1 cellular context compared by ENCODE assay signal in genomic region chr6:167668019-167668753, GRCh38.
TF ChIP-seq lines count a peak whose summit lies in the region.

No MANE protein-coding gene starts in this region.

TF ChIP-seq in HepG2, 621 proteins besides CTCF, POLR2A, EP300 and RAD21 (continued from another document and continues in another):
- TF ChIP-seq, protein P1, sequence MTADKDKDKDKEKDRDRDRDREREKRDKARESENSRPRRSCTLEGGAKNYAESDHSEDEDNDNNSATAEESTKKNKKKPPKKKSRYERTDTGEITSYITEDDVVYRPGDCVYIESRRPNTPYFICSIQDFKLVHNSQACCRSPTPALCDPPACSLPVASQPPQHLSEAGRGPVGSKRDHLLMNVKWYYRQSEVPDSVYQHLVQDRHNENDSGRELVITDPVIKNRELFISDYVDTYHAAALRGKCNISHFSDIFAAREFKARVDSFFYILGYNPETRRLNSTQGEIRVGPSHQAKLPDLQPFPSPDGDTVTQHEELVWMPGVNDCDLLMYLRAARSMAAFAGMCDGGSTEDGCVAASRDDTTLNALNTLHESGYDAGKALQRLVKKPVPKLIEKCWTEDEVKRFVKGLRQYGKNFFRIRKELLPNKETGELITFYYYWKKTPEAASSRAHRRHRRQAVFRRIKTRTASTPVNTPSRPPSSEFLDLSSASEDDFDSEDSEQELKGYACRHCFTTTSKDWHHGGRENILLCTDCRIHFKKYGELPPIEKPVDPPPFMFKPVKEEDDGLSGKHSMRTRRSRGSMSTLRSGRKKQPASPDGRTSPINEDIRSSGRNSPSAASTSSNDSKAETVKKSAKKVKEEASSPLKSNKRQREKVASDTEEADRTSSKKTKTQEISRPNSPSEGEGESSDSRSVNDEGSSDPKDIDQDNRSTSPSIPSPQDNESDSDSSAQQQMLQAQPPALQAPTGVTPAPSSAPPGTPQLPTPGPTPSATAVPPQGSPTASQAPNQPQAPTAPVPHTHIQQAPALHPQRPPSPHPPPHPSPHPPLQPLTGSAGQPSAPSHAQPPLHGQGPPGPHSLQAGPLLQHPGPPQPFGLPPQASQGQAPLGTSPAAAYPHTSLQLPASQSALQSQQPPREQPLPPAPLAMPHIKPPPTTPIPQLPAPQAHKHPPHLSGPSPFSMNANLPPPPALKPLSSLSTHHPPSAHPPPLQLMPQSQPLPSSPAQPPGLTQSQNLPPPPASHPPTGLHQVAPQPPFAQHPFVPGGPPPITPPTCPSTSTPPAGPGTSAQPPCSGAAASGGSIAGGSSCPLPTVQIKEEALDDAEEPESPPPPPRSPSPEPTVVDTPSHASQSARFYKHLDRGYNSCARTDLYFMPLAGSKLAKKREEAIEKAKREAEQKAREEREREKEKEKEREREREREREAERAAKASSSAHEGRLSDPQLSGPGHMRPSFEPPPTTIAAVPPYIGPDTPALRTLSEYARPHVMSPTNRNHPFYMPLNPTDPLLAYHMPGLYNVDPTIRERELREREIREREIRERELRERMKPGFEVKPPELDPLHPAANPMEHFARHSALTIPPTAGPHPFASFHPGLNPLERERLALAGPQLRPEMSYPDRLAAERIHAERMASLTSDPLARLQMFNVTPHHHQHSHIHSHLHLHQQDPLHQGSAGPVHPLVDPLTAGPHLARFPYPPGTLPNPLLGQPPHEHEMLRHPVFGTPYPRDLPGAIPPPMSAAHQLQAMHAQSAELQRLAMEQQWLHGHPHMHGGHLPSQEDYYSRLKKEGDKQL (CRISPR knock-in tag; IDR thresholded peaks at IDR 0.05; ENCODE audit: low read depth): peak; percentile 72; the same call in 1 of the 2 replicates
- TF ChIP-seq U2AF2 (IDR thresholded peaks at IDR 0.05; ENCODE audit: low read depth, low read length) (no peak), HNF1A (IDR thresholded peaks at IDR 0.05; ENCODE audit: low read depth) (no peak), HNF1A (CRISPR knock-in tag; IDR thresholded peaks at IDR 0.05; ENCODE audit: borderline replicate concordance) (peak; percentile 92), ZNF333 (CRISPR knock-in tag; IDR thresholded peaks at IDR 0.05; ENCODE audit: borderline replicate concordance) (0 out of 2 replicates have a peak, but pooled peaks have one; percentile 29), HNRNPL (IDR thresholded peaks at IDR 0.05; ENCODE audit: low read depth, low read length) (peak; percentile 72; the same call in 1 of the 2 replicates), TGIF2 (CRISPR knock-in tag; IDR thresholded peaks at IDR 0.05) (peak; percentile 100), GPBP1L1 (CRISPR knock-in tag; IDR thresholded peaks at IDR 0.05) (no peak), ZNF569 (CRISPR knock-in tag; IDR thresholded peaks at IDR 0.05; ENCODE audit: borderline replicate concordance) (0 out of 2 replicates have a peak, but pooled peaks have one; percentile 27), EED (CRISPR knock-in tag; IDR thresholded peaks at IDR 0.05) (no peak), XBP1 (CRISPR knock-in tag; IDR thresholded peaks at IDR 0.05) (no peak), ZNF143 (CRISPR knock-in tag; IDR thresholded peaks at IDR 0.05) (peak; percentile 12; the same call in 1 of the 2 replicates), LBX2 (CRISPR knock-in tag; IDR thresholded peaks at IDR 0.05; ENCODE audit: borderline replicate concordance) (peak; percentile 63; the same call in 1 of the 2 replicates), ZNF546 (CRISPR knock-in tag; conservative IDR thresholded peaks at IDR 0.05) (peak; percentile 92), AGO2 (optimal IDR thresholded peaks at IDR 0.05; ENCODE audit: low read depth, low read length) (no peak), PAWR (CRISPR knock-in tag; IDR thresholded peaks at IDR 0.05; ENCODE audit: borderline replicate concordance) (0 out of 2 replicates have a peak, but pooled peaks have one; percentile 10), DMAP1 (CRISPR knock-in tag; IDR thresholded peaks at IDR 0.05) (peak; percentile 81; the same call in 1 of the 2 replicates), FOXO4 (CRISPR knock-in tag; conservative IDR thresholded peaks at IDR 0.05) (0 out of 2 replicates have a peak, but pooled peaks have one; percentile 87), PHF8 (CRISPR knock-in tag; IDR thresholded peaks at IDR 0.05) (0 out of 2 replicates have a peak, but pooled peaks have one; percentile 43), ZSCAN29 (CRISPR knock-in tag; conservative IDR thresholded peaks at IDR 0.05) (peak; percentile 98), HHEX (CRISPR knock-in tag; IDR thresholded peaks at IDR 0.05) (no peak; the same call in none of the 2 replicates), ZNF484 (CRISPR knock-in tag; IDR thresholded peaks at IDR 0.05; ENCODE audit: borderline replicate concordance, low read depth) (peak; percentile 32; the same call in 1 of the 2 replicates), ZKSCAN5 (CRISPR knock-in tag; IDR thresholded peaks at IDR 0.05) (no peak; the same call in 1 of the 2 replicates), ZNF431 (CRISPR knock-in tag; IDR thresholded peaks at IDR 0.05; ENCODE audit: borderline replicate concordance, low read depth) (peak; percentile 98)
- TF ChIP-seq, protein P2, sequence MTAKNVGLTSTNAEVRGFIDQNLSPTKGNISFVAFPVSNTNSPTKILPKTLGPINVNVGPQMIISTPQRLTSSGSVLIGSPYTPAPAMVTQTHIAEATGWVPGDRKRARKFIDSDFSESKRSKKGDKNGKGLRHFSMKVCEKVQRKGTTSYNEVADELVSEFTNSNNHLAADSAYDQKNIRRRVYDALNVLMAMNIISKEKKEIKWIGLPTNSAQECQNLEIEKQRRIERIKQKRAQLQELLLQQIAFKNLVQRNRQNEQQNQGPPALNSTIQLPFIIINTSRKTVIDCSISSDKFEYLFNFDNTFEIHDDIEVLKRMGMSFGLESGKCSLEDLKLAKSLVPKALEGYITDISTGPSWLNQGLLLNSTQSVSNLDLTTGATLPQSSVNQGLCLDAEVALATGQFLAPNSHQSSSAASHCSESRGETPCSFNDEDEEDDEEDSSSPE (CRISPR knock-in tag; IDR thresholded peaks at IDR 0.05): 0 out of 2 replicates have a peak, but pooled peaks have one; percentile 34
- TF ChIP-seq, protein P3, sequence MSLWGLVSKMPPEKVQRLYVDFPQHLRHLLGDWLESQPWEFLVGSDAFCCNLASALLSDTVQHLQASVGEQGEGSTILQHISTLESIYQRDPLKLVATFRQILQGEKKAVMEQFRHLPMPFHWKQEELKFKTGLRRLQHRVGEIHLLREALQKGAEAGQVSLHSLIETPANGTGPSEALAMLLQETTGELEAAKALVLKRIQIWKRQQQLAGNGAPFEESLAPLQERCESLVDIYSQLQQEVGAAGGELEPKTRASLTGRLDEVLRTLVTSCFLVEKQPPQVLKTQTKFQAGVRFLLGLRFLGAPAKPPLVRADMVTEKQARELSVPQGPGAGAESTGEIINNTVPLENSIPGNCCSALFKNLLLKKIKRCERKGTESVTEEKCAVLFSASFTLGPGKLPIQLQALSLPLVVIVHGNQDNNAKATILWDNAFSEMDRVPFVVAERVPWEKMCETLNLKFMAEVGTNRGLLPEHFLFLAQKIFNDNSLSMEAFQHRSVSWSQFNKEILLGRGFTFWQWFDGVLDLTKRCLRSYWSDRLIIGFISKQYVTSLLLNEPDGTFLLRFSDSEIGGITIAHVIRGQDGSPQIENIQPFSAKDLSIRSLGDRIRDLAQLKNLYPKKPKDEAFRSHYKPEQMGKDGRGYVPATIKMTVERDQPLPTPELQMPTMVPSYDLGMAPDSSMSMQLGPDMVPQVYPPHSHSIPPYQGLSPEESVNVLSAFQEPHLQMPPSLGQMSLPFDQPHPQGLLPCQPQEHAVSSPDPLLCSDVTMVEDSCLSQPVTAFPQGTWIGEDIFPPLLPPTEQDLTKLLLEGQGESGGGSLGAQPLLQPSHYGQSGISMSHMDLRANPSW (CRISPR knock-in tag; IDR thresholded peaks at IDR 0.05; ENCODE audit: borderline replicate concordance): peak; percentile 99
- TF ChIP-seq, protein P4, sequence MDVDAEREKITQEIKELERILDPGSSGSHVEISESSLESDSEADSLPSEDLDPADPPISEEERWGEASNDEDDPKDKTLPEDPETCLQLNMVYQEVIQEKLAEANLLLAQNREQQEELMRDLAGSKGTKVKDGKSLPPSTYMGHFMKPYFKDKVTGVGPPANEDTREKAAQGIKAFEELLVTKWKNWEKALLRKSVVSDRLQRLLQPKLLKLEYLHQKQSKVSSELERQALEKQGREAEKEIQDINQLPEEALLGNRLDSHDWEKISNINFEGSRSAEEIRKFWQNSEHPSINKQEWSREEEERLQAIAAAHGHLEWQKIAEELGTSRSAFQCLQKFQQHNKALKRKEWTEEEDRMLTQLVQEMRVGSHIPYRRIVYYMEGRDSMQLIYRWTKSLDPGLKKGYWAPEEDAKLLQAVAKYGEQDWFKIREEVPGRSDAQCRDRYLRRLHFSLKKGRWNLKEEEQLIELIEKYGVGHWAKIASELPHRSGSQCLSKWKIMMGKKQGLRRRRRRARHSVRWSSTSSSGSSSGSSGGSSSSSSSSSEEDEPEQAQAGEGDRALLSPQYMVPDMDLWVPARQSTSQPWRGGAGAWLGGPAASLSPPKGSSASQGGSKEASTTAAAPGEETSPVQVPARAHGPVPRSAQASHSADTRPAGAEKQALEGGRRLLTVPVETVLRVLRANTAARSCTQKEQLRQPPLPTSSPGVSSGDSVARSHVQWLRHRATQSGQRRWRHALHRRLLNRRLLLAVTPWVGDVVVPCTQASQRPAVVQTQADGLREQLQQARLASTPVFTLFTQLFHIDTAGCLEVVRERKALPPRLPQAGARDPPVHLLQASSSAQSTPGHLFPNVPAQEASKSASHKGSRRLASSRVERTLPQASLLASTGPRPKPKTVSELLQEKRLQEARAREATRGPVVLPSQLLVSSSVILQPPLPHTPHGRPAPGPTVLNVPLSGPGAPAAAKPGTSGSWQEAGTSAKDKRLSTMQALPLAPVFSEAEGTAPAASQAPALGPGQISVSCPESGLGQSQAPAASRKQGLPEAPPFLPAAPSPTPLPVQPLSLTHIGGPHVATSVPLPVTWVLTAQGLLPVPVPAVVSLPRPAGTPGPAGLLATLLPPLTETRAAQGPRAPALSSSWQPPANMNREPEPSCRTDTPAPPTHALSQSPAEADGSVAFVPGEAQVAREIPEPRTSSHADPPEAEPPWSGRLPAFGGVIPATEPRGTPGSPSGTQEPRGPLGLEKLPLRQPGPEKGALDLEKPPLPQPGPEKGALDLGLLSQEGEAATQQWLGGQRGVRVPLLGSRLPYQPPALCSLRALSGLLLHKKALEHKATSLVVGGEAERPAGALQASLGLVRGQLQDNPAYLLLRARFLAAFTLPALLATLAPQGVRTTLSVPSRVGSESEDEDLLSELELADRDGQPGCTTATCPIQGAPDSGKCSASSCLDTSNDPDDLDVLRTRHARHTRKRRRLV (CRISPR knock-in tag; IDR thresholded peaks at IDR 0.05): peak; percentile 80; the same call in 1 of the 2 replicates
- TF ChIP-seq, protein P5, sequence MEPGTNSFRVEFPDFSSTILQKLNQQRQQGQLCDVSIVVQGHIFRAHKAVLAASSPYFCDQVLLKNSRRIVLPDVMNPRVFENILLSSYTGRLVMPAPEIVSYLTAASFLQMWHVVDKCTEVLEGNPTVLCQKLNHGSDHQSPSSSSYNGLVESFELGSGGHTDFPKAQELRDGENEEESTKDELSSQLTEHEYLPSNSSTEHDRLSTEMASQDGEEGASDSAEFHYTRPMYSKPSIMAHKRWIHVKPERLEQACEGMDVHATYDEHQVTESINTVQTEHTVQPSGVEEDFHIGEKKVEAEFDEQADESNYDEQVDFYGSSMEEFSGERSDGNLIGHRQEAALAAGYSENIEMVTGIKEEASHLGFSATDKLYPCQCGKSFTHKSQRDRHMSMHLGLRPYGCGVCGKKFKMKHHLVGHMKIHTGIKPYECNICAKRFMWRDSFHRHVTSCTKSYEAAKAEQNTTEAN (CRISPR knock-in tag; conservative IDR thresholded peaks at IDR 0.05): peak; percentile 91
